Comparison of ENCODE assay signal across 9 cellular contexts in genomic region chr22:31229402-31230140, GRCh38. TPM values are rescaled to one million over a fixed set of nuclear protein-coding genes. Genes with fewer than 3 reads are reported as not detected.
DNase-seq lines count a peak whose midpoint lies in the region; ATAC-seq and TF ChIP-seq lines count a peak whose summit lies in the region.
"Had no signal": no experiment of that assay in that cellular context is flagged by ENCODE, and none has a peak within 500 bp of the region (broad histone marks: within the 10 kb centered on the region; RNA-seq: fewer than 3 reads in every experiment).

No MANE protein-coding gene starts in this region.

- intact Hi-C loops in activated B cell treated with CpG ODN at 0.5 μM for 24 hours (cut with micrococcal nuclease) (loop anchor here (2.0 to 10.0 kb wide), 5 partner anchors 17 to 597 kb away; partner anchors contain the start of genes LIMK2 and SELENOM), left cardiac atrium (cut with DNase I) (loop anchor here in 1 of 2 donors (10.0 kb wide), 1 partner anchor 285 kb away; no protein-coding TSS in a partner anchor), spleen (cut with DNase I; ENCODE audit: low total_unique reads) (loop anchor here (10.0 kb wide), 1 partner anchor 275 kb away; no protein-coding TSS in a partner anchor)

- WGBS in spleen, 5 donors: 36 to 53% (median 48%) methylated on average over 4 of the region's 4 CpGs

- peak overlapping the region in 1 of 8 donors; percentile 58 for H3K4me3 ChIP-seq in spleen
- H3K4me3 ChIP-seq: A549 had no signal

- H3K9me3 ChIP-seq in spleen: no peaks in the 10 kb centered on the region
- H3K9me3 ChIP-seq: A549 had no signal

- H3K4me1 ChIP-seq in spleen: peaks cover 18 to 97% (median 50%) of the 10 kb centered on the region in 6 donors

- H3K36me3 Mint-ChIP-seq in activated B cell treated with CpG ODN at 0.5 μM for 24 hours (ENCODE audit: low read depth): peaks cover 18% of the 10 kb centered on the region

- CTCF ChIA-PET in activated B cell treated with CpG ODN at 0.5 μM for 24 hours (lab: Charles Lee): interaction anchor here (0.7 to 1.3 kb wide), 4 partner anchors 18 to 140 kb away, joined by 3 to 5 read pairs (median 4); no protein-coding TSS in a partner anchor

- H3K4me3 Mint-ChIP-seq in activated B cell treated with CpG ODN at 0.5 μM for 24 hours: no peak overlapping the region

- no peaks in the 10 kb centered on the region for H3K27me3 Mint-ChIP-seq in activated B cell treated with CpG ODN at 0.5 μM for 24 hours

- H3K4me1 Mint-ChIP-seq in activated B cell treated with CpG ODN at 0.5 μM for 24 hours: peaks cover 19% of the 10 kb centered on the region

- peak; percentile 6 for DNase-seq in NCI-H1105 treated with DMSO at 0.1 percent for 48 hours (lab: John Stamatoyannopoulos, UW)
- no peak for DNase-seq in NCI-H1105 (lab: John Stamatoyannopoulos, UW)
- DNase-seq in activated B cell treated with CpG ODN at 0.5 μM for 24 hours: no peak
- DNase-seq in left cardiac atrium: peak; percentile 60
- DNase-seq in spleen: no peak
- DNase-seq in amniotic stem cell (lab: John Stamatoyannopoulos, UW): no peak

- H3K27ac Mint-ChIP-seq in activated B cell treated with CpG ODN at 0.5 μM for 24 hours: peak overlapping the region; percentile 54

- no peaks in the 10 kb centered on the region for H3K9me3 Mint-ChIP-seq in activated B cell treated with CpG ODN at 0.5 μM for 24 hours

- TF ChIP-seq POLR2A in spleen (IDR thresholded peaks at IDR 0.05): no peak

- ATAC-seq in activated B cell treated with CpG ODN at 0.5 μM for 24 hours (ENCODE audit: low read depth) (no peak), left cardiac atrium (peak; percentile 64 to 74), GM21723 (IDR thresholded peaks at IDR 0.05; ENCODE audit: unreplicated experiment) (no peak), HG03097 (IDR thresholded peaks at IDR 0.05; ENCODE audit: low FRiP score, unreplicated experiment) (no peak)
- ATAC-seq: A549 had no signal

- peaks cover 0 to 48% (median 12%) of the 10 kb centered on the region in 6 donors for H3K36me3 ChIP-seq in spleen

- no peak for TF ChIP-seq CTCF in activated B cell treated with CpG ODN at 0.5 μM for 24 hours (IDR thresholded peaks at IDR 0.05)
- TF ChIP-seq CTCF in spleen (IDR thresholded peaks at IDR 0.05 in 8 of 11, conservative IDR thresholded peaks at IDR 0.05 in 3 of 11): no peak

- H3K27ac ChIP-seq in spleen: peak overlapping the region; percentile 61 to 94 (median 90)
- H3K27ac ChIP-seq: A549 had no signal

- no peaks in the 10 kb centered on the region for H3K27me3 ChIP-seq in spleen (replicated peaks in 1 of 7)

- POLR2A ChIA-PET in activated B cell treated with CpG ODN at 0.5 μM for 24 hours (lab: Charles Lee): interaction anchor here (1.3 kb wide), 1 partner anchor 15 kb away, joined by 8 read pairs; no protein-coding TSS in a partner anchor

RNA-seq across cellular contexts. Expression of gene LIMK2, which starts 17.5 kb away (rescaled TPM):
- total RNA-seq in activated B cell treated with CpG ODN at 0.5 μM for 24 hours: 15.3 and 17.7 TPM in 2 replicates
- total RNA-seq in left cardiac atrium: 10 to 100 TPM; 10.2 to 18.5 TPM
- total RNA-seq in spleen: 100 to 1,000 TPM in 3 of 7 donors, 10 to 100 TPM in 4; 51.6 to 182 (median 78.1) TPM
- 10 to 100 TPM in 2 of 3 donors, 1 to 10 TPM in 1; 6.1 to 15.2 (median 11.0) TPM for polyA plus RNA-seq in spleen

Comparison
In these comparisons a context has a peak if more than half of its experiments do, and no peak if none do; other contexts are left out.
1. DNase-seq: peak in NCI-H1105 treated with DMSO at 0.1 percent for 48 hours (single experiment) and left cardiac atrium (single experiment); none in NCI-H1105 (single experiment), activated B cell treated with CpG ODN at 0.5 μM for 24 hours (single experiment), spleen (single experiment) and amniotic stem cell (single experiment).
2. ATAC-seq: peak in left cardiac atrium (2 of 2); none in activated B cell treated with CpG ODN at 0.5 μM for 24 hours (single experiment), GM21723 (single experiment) and HG03097 (single experiment).